Comparison of ENCODE assay signal across 37 cellular contexts in the genomic region with DNA sequence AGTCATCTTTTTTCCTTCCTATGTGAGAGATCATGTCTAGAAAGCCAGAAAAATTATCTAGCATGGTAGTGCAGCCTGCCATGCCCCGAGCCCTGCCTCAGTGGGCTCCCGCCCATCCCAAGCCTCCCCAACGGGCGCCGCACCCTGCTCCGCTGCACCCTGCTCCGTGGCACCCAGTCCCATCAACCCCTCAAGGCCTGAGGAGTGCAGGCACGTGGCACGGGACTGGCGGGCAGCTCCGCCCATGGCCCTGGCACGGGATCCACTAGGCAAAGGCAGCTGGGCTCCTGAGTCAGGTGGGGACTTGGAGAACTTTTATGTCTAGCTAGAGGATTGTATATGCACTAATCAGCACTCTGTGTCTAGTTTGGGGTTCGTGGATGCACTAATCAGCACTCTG.
DNase-seq lines count a peak whose midpoint lies in the region; ATAC-seq, FAIRE-seq and TF ChIP-seq lines count a peak whose summit lies in the region.
"Had no signal": no experiment of that assay in that cellular context is flagged by ENCODE, and none has a peak within 500 bp of the region (broad histone marks: within the 10 kb centered on the region; RNA-seq: fewer than 3 reads in every experiment).

No MANE protein-coding gene starts in this region.

- no peak overlapping the region for H2AFZ ChIP-seq in mesenchymal stem cell (ENCODE audit: low read depth, low read length)

- no peak overlapping the region for H2BK120ac ChIP-seq in mesenchymal stem cell (ENCODE audit: low read depth, low read length)

- H3K4me1 ChIP-seq in kidney (ENCODE audit: control insufficient read depth in 1 of 2, insufficient read depth in 1 of 2, low read depth in 1 of 2, low read length in 2 of 2) (no peaks in the 10 kb centered on the region), mesenchymal stem cell (ENCODE audit: control insufficient read depth, insufficient read depth, low read depth, low read length) (no peaks in the 10 kb centered on the region), upper lobe of right lung (no peaks in the 10 kb centered on the region), uterus (peaks cover 0 to 13% of the 10 kb centered on the region in 2 donors)
- H3K4me1 ChIP-seq: A549; BE2C; BLaER1; BLaER1 treated with 17β-estradiol and CSF1 and Interleukin-3, amounts not matched to agents 10 nM and 100 nM; Caco-2 had no signal

- no peaks in the 10 kb centered on the region for H3K27me3 Mint-ChIP-seq in activated T-helper 2 cell treated with anti-CD3 and anti-CD28 coated beads, Interferon-gamma antibody, Interleukin-2, Interleukin-4, amounts not matched to agents 10 μg/mL and 5 μg/mL and 100 μg/mL, durations not matched to agents 14 hours and 24 hours and 36 hours (ENCODE audit: low read depth)
- H3K27me3 Mint-ChIP-seq: B cell; CD4-positive, alpha-beta T cell; CD4-positive, CD25-positive, alpha-beta regulatory T cell had no signal

- no peak overlapping the region for H2BK15ac ChIP-seq in mesenchymal stem cell (ENCODE audit: low read depth, poor library complexity, severe bottlenecking)

- no peak overlapping the region for H3K23ac ChIP-seq in mesenchymal stem cell (ENCODE audit: low read length in 2 of 2)

- H3K36me3 ChIP-seq in kidney (ENCODE audit: control insufficient read depth in 1 of 2, insufficient read depth in 2 of 2, low read length in 2 of 2) (no peaks in the 10 kb centered on the region), mesenchymal stem cell (ENCODE audit: control insufficient read depth in 1 of 2, insufficient read depth in 2 of 2, low read depth in 1 of 2, low read length in 2 of 2) (no peaks in the 10 kb centered on the region), upper lobe of right lung (no peaks in the 10 kb centered on the region), uterus (no peaks in the 10 kb centered on the region)
- H3K36me3 ChIP-seq: BE2C; BLaER1; BLaER1 treated with 17β-estradiol and CSF1 and Interleukin-3, amounts not matched to agents 10 nM and 100 nM had no signal

- H3K9ac ChIP-seq in kidney (ENCODE audit: low read length in 2 of 2) (no peak overlapping the region), mesenchymal stem cell (ENCODE audit: low read length) (no peak overlapping the region)
- H3K9ac ChIP-seq: BLaER1; BLaER1 treated with 17β-estradiol and CSF1 and Interleukin-3, amounts not matched to agents 10 nM and 100 nM had no signal

- peak; percentile 30 for ATAC-seq in upper lobe of right lung
- ATAC-seq: A549; CD8-positive, alpha-beta T cell had no signal

- peaks cover 6% of the 10 kb centered on the region for H3K9me3 Mint-ChIP-seq in activated T-helper 2 cell treated with anti-CD3 and anti-CD28 coated beads, Interferon-gamma antibody, Interleukin-2, Interleukin-4, amounts not matched to agents 10 μg/mL and 5 μg/mL and 100 μg/mL, durations not matched to agents 14 hours and 24 hours and 36 hours

- WGBS in mesenchymal stem cell: 82% methylated on average over 12 of the region's 13 CpGs

- H3K27ac Mint-ChIP-seq in activated T-helper 2 cell treated with anti-CD3 and anti-CD28 coated beads, Interferon-gamma antibody, Interleukin-2, Interleukin-4, amounts not matched to agents 10 μg/mL and 5 μg/mL and 100 μg/mL, durations not matched to agents 14 hours and 24 hours and 36 hours: no peak overlapping the region
- H3K27ac Mint-ChIP-seq: B cell; CD14-positive monocyte; CD4-positive, alpha-beta memory T cell; CD4-positive, alpha-beta T cell; CD4-positive, CD25-positive, alpha-beta regulatory T cell; CD8-positive, alpha-beta memory T cell; CD8-positive, alpha-beta T cell had no signal

- DNase-seq in kidney (peak; percentile 57), mesenchymal stem cell (no peak), upper lobe of right lung (no peak), uterus (no peak), T-helper 1 cell (no peak), NOMO-1 treated with DMSO at 0.1 percent for 48 hours (lab: John Stamatoyannopoulos, UW; ENCODE audit: unreplicated experiment) (no peak), pons (ENCODE audit: low spot score) (no peak)
- no peak for DNase-seq in activated T-helper 2 cell treated with anti-CD3 and anti-CD28 coated beads, Interferon-gamma antibody, Interleukin-2, Interleukin-4, amounts not matched to agents 10 μg/mL and 5 μg/mL and 100 μg/mL, durations not matched to agents 14 hours and 24 hours and 36 hours (ENCODE audit: low spot score)
- DNase-seq: 8988T; ACHN; AML-193; BE2C; C1 segment of cervical spinal cord; Caco-2; Calu3; CD4-positive, alpha-beta memory T cell; CD4-positive, alpha-beta T cell; CD4-positive, CD25-positive, alpha-beta regulatory T cell; CD8-positive, alpha-beta memory T cell; CD8-positive, alpha-beta T cell; COR-L47; DMS 273 treated with DMSO at 0.1 percent for 48 hours; DMS153; DMS53; DMS79; DMS79 treated with DMSO at 0.1 percent for 48 hours; DND-41; EL had no signal

- FAIRE-seq in kidney (lab: Jason Lieb, UNC): no peak
- FAIRE-seq: A204.1, A549, D721Med had no signal

- no peak overlapping the region for H3K14ac ChIP-seq in mesenchymal stem cell (ENCODE audit: low read length in 2 of 2)

- H3K27ac ChIP-seq in kidney (ENCODE audit: low read depth in 2 of 2, low read length in 2 of 2): no peak overlapping the region
- no peak overlapping the region for H3K27ac ChIP-seq in mesenchymal stem cell (ENCODE audit: low read length, poor library complexity, severe bottlenecking)
- no peak overlapping the region for H3K27ac ChIP-seq in upper lobe of right lung
- H3K27ac ChIP-seq in uterus: peak overlapping the region; percentile 26 to 52
- H3K27ac ChIP-seq: 22Rv1; A549; BLaER1; BLaER1 treated with 17β-estradiol and CSF1 and Interleukin-3, amounts not matched to agents 10 nM and 100 nM; C4-2B had no signal

- H3K9me3 ChIP-seq in kidney (ENCODE audit: control insufficient read depth in 1 of 2, low read length in 2 of 2) (peaks cover 0 to 3% of the 10 kb centered on the region in 2 donors), mesenchymal stem cell (ENCODE audit: control insufficient read depth, low read length) (peaks cover 15% of the 10 kb centered on the region), upper lobe of right lung (no peaks in the 10 kb centered on the region), uterus (peaks cover 0 to 9% of the 10 kb centered on the region in 2 donors)
- H3K9me3 ChIP-seq: BE2C, Caco-2 had no signal

- H2BK12ac ChIP-seq in mesenchymal stem cell (ENCODE audit: low read length in 2 of 2): no peak overlapping the region

- H3K4me1 Mint-ChIP-seq in activated T-helper 2 cell treated with anti-CD3 and anti-CD28 coated beads, Interferon-gamma antibody, Interleukin-2, Interleukin-4, amounts not matched to agents 10 μg/mL and 5 μg/mL and 100 μg/mL, durations not matched to agents 14 hours and 24 hours and 36 hours (ENCODE audit: low read depth): no peaks in the 10 kb centered on the region
- H3K4me1 Mint-ChIP-seq: B cell; CD14-positive monocyte; CD4-positive, alpha-beta memory T cell; CD4-positive, CD25-positive, alpha-beta regulatory T cell; CD8-positive, alpha-beta memory T cell had no signal

- no peak for TF ChIP-seq POLR2A in uterus (IDR thresholded peaks at IDR 0.05)

- H4K8ac ChIP-seq in mesenchymal stem cell (ENCODE audit: low read length): no peak overlapping the region

- no peak overlapping the region for H3K4me3 ChIP-seq in kidney (ENCODE audit: low read length in 2 of 2)
- H3K4me3 ChIP-seq in mesenchymal stem cell (ENCODE audit: insufficient read depth in 1 of 2, low read depth in 1 of 2, low read length in 2 of 2): no peak overlapping the region
- H3K4me3 ChIP-seq in upper lobe of right lung: no peak overlapping the region
- no peak overlapping the region for H3K4me3 ChIP-seq in uterus
- H3K4me3 ChIP-seq: A549; BLaER1; BLaER1 treated with 17β-estradiol and CSF1 and Interleukin-3, amounts not matched to agents 10 nM and 100 nM had no signal

- no peak overlapping the region for H3K4me3 Mint-ChIP-seq in activated T-helper 2 cell treated with anti-CD3 and anti-CD28 coated beads, Interferon-gamma antibody, Interleukin-2, Interleukin-4, amounts not matched to agents 10 μg/mL and 5 μg/mL and 100 μg/mL, durations not matched to agents 14 hours and 24 hours and 36 hours (ENCODE audit: low read depth)
- H3K4me3 Mint-ChIP-seq: B cell; CD14-positive monocyte; CD4-positive, alpha-beta memory T cell; CD4-positive, alpha-beta T cell; CD4-positive, CD25-positive, alpha-beta regulatory T cell; CD8-positive, alpha-beta memory T cell; CD8-positive, alpha-beta T cell had no signal

- no peaks in the 10 kb centered on the region for H3K36me3 Mint-ChIP-seq in activated T-helper 2 cell treated with anti-CD3 and anti-CD28 coated beads, Interferon-gamma antibody, Interleukin-2, Interleukin-4, amounts not matched to agents 10 μg/mL and 5 μg/mL and 100 μg/mL, durations not matched to agents 14 hours and 24 hours and 36 hours (ENCODE audit: low read depth)
- H3K36me3 Mint-ChIP-seq: CD14-positive monocyte; CD4-positive, alpha-beta memory T cell; CD4-positive, CD25-positive, alpha-beta regulatory T cell; CD8-positive, alpha-beta memory T cell; CD8-positive, alpha-beta T cell had no signal

- H3K4me2 ChIP-seq in mesenchymal stem cell (ENCODE audit: low read length, poor library complexity, severe bottlenecking): no peak overlapping the region
- H3K4me2 ChIP-seq: A549; BLaER1; BLaER1 treated with 17β-estradiol and CSF1 and Interleukin-3, amounts not matched to agents 10 nM and 100 nM had no signal

- H2AK5ac ChIP-seq in mesenchymal stem cell (ENCODE audit: low read length, severe bottlenecking): no peak overlapping the region

- TF ChIP-seq CTCF in kidney (IDR thresholded peaks at IDR 0.05; ENCODE audit: borderline replicate concordance, extremely low read depth, insufficient read depth): no peak
- no peak for TF ChIP-seq CTCF in upper lobe of right lung (IDR thresholded peaks at IDR 0.05)
- no peak for TF ChIP-seq CTCF in uterus (IDR thresholded peaks at IDR 0.05)

- H3K18ac ChIP-seq in mesenchymal stem cell (ENCODE audit: low read depth in 1 of 2, low read length in 2 of 2): peak overlapping the region in 1 of 2 experiments; percentile 19

- H3K79me1 ChIP-seq in mesenchymal stem cell (replicated peaks; ENCODE audit: low read length, poor library complexity, severe bottlenecking): no peaks in the 10 kb centered on the region

- H4K91ac ChIP-seq in mesenchymal stem cell (ENCODE audit: low read length): peak overlapping the region; percentile 80

- H3K4ac ChIP-seq in mesenchymal stem cell (ENCODE audit: low read depth in 1 of 2, low read length in 2 of 2): no peak overlapping the region

- intact Hi-C loops in kidney (cut with DNase I) (no loop called here), upper lobe of right lung (cut with DNase I) (no loop called here), uterus (cut with DNase I; ENCODE audit: low total_unique reads) (no loop called here)
- intact Hi-C loops in activated T-helper 2 cell treated with anti-CD3 and anti-CD28 coated beads, Interferon-gamma antibody, Interleukin-2, Interleukin-4, amounts not matched to agents 10 μg/mL and 5 μg/mL and 100 μg/mL, durations not matched to agents 14 hours and 24 hours and 36 hours (cut with micrococcal nuclease): no loop called here

- no peak overlapping the region for H2BK5ac ChIP-seq in mesenchymal stem cell (ENCODE audit: low read depth, low read length, poor library complexity, severe bottlenecking)

- no peaks in the 10 kb centered on the region for H3K27me3 ChIP-seq in mesenchymal stem cell (ENCODE audit: control insufficient read depth in 1 of 2, insufficient read depth in 1 of 2, low read length in 2 of 2)
- no peaks in the 10 kb centered on the region for H3K27me3 ChIP-seq in upper lobe of right lung
- no peaks in the 10 kb centered on the region for H3K27me3 ChIP-seq in uterus
- H3K27me3 ChIP-seq: BE2C; BLaER1; BLaER1 treated with 17β-estradiol and CSF1 and Interleukin-3, amounts not matched to agents 10 nM and 100 nM had no signal

Comparison
In these comparisons a context has a peak if more than half of its experiments do, and no peak if none do; other contexts are left out.
1. H3K27ac ChIP-seq: peak in uterus (2 of 2); none in kidney (0 of 2), mesenchymal stem cell (single experiment) and upper lobe of right lung (single experiment).